In genomic region chr2:62306751-62307468, GRCh38 we compare ENCODE assay signal across 1 cellular context.
TF ChIP-seq lines count a peak whose summit lies in the region.

No MANE protein-coding gene starts in this region.

TF ChIP-seq in GM12878, 131 proteins besides CTCF, POLR2A, EP300 and RAD21 (continued from another document):
- TF ChIP-seq, protein P1, sequence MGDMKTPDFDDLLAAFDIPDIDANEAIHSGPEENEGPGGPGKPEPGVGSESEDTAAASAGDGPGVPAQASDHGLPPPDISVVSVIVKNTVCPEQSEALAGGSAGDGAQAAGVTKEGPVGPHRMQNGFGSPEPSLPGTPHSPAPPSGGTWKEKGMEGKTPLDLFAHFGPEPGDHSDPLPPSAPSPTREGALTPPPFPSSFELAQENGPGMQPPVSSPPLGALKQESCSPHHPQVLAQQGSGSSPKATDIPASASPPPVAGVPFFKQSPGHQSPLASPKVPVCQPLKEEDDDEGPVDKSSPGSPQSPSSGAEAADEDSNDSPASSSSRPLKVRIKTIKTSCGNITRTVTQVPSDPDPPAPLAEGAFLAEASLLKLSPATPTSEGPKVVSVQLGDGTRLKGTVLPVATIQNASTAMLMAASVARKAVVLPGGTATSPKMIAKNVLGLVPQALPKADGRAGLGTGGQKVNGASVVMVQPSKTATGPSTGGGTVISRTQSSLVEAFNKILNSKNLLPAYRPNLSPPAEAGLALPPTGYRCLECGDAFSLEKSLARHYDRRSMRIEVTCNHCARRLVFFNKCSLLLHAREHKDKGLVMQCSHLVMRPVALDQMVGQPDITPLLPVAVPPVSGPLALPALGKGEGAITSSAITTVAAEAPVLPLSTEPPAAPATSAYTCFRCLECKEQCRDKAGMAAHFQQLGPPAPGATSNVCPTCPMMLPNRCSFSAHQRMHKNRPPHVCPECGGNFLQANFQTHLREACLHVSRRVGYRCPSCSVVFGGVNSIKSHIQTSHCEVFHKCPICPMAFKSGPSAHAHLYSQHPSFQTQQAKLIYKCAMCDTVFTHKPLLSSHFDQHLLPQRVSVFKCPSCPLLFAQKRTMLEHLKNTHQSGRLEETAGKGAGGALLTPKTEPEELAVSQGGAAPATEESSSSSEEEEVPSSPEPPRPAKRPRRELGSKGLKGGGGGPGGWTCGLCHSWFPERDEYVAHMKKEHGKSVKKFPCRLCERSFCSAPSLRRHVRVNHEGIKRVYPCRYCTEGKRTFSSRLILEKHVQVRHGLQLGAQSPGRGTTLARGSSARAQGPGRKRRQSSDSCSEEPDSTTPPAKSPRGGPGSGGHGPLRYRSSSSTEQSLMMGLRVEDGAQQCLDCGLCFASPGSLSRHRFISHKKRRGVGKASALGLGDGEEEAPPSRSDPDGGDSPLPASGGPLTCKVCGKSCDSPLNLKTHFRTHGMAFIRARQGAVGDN (IDR thresholded peaks at IDR 0.05) = peak; percentile 93
- TF ChIP-seq POU2F2 (IDR thresholded peaks at IDR 0.05; ENCODE audit: borderline replicate concordance, low read depth, low read length) (peak; percentile 50; the same call in 1 of the 3 replicates), ETV6 (conservative IDR thresholded peaks at IDR 0.05 in 1 of 2, IDR thresholded peaks at IDR 0.05 in 1 of 2; ENCODE audit: borderline replicate concordance in 1 of 2, low read depth in 1 of 2) (peak in 1 of 2 experiments; percentile 30; a peak in 1 of 4 replicates), BHLHE40 (IDR thresholded peaks at IDR 0.05; ENCODE audit: borderline replicate concordance in 1 of 2, low read depth in 2 of 2, low read length in 1 of 2) (peak; percentile 63 to 77; a peak in 2 of 4 replicates), SREBF2 (IDR thresholded peaks at IDR 0.05; ENCODE audit: low read length) (no peak), TARDBP (IDR thresholded peaks at IDR 0.05; ENCODE audit: borderline replicate concordance) (no peak), BMI1 (IDR thresholded peaks at IDR 0.05; ENCODE audit: borderline replicate concordance) (peak; percentile 77; the same call in 1 of the 2 replicates), CHD2 (IDR thresholded peaks at IDR 0.05; ENCODE audit: borderline replicate concordance, low read depth, low read length) (peak; percentile 34; the same call in 1 of the 2 replicates), IKZF2 (IDR thresholded peaks at IDR 0.05) (peak; percentile 86 to 92), MXI1 (IDR thresholded peaks at IDR 0.05; ENCODE audit: low read depth, low read length) (no peak), RELA (IDR thresholded peaks at IDR 0.05; ENCODE audit: borderline replicate concordance, partially characterized antibody) (peak; percentile 89), SP1 (IDR thresholded peaks at IDR 0.05; ENCODE audit: low read depth, low read length) (peak; percentile 51), TCF12 (IDR thresholded peaks at IDR 0.05; ENCODE audit: low read depth, low read length) (peak; percentile 76; the same call in 1 of the 2 replicates), IKZF1 (conservative IDR thresholded peaks at IDR 0.05) (peak; percentile 90), RB1 (IDR thresholded peaks at IDR 0.05; ENCODE audit: borderline replicate concordance) (0 out of 2 replicates have a peak, but pooled peaks have one; percentile 25), EGR1 (IDR thresholded peaks at IDR 0.05; ENCODE audit: borderline replicate concordance in 1 of 2, low read depth in 2 of 2, low read length in 2 of 2) (no peak), POLR2AphosphoS5 (IDR thresholded peaks at IDR 0.05; ENCODE audit: low read length) (peak; percentile 70), RELB (IDR thresholded peaks at IDR 0.05; ENCODE audit: low read depth) (peak; percentile 95), IRF4 (IDR thresholded peaks at IDR 0.05; ENCODE audit: low read depth, low read length) (0 out of 2 replicates have a peak, but pooled peaks have one; percentile 27), SMAD1 (IDR thresholded peaks at IDR 0.05; ENCODE audit: low read depth, partially characterized antibody) (no peak), ATF7 (IDR thresholded peaks at IDR 0.05; ENCODE audit: low read depth) (peak; percentile 48; the same call in 1 of the 2 replicates), EED (IDR thresholded peaks at IDR 0.05; ENCODE audit: low read depth) (peak; percentile 57), ESRRA (IDR thresholded peaks at IDR 0.05; ENCODE audit: low read length) (no peak), BACH1 (IDR thresholded peaks at IDR 0.05; ENCODE audit: borderline replicate concordance) (peak; percentile 69; the same call in 1 of the 2 replicates), MTA2 (IDR thresholded peaks at IDR 0.05; ENCODE audit: low read depth) (peak; percentile 78), NFIC (IDR thresholded peaks at IDR 0.05; ENCODE audit: low read depth, low read length) (no peak), MTA3 (IDR thresholded peaks at IDR 0.05; ENCODE audit: borderline replicate concordance, low read length) (no peak), GATAD2B (conservative IDR thresholded peaks at IDR 0.05; ENCODE audit: low read depth) (peak; percentile 85), TCF3 (IDR thresholded peaks at IDR 0.05; ENCODE audit: borderline replicate concordance, insufficient read depth, low read depth, low read length) (peak; percentile 61; the same call in 1 of the 2 replicates), DPF2 (IDR thresholded peaks at IDR 0.05) (peak; percentile 69)
- TF ChIP-seq, protein P2, sequence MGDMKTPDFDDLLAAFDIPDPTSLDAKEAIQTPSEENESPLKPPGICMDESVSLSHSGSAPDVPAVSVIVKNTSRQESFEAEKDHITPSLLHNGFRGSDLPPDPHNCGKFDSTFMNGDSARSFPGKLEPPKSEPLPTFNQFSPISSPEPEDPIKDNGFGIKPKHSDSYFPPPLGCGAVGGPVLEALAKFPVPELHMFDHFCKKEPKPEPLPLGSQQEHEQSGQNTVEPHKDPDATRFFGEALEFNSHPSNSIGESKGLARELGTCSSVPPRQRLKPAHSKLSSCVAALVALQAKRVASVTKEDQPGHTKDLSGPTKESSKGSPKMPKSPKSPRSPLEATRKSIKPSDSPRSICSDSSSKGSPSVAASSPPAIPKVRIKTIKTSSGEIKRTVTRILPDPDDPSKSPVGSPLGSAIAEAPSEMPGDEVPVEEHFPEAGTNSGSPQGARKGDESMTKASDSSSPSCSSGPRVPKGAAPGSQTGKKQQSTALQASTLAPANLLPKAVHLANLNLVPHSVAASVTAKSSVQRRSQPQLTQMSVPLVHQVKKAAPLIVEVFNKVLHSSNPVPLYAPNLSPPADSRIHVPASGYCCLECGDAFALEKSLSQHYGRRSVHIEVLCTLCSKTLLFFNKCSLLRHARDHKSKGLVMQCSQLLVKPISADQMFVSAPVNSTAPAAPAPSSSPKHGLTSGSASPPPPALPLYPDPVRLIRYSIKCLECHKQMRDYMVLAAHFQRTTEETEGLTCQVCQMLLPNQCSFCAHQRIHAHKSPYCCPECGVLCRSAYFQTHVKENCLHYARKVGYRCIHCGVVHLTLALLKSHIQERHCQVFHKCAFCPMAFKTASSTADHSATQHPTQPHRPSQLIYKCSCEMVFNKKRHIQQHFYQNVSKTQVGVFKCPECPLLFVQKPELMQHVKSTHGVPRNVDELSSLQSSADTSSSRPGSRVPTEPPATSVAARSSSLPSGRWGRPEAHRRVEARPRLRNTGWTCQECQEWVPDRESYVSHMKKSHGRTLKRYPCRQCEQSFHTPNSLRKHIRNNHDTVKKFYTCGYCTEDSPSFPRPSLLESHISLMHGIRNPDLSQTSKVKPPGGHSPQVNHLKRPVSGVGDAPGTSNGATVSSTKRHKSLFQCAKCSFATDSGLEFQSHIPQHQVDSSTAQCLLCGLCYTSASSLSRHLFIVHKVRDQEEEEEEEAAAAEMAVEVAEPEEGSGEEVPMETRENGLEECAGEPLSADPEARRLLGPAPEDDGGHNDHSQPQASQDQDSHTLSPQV (IDR thresholded peaks at IDR 0.05) = peak; percentile 70; the same call in 1 of the 2 replicates
- TF ChIP-seq, protein P3, sequence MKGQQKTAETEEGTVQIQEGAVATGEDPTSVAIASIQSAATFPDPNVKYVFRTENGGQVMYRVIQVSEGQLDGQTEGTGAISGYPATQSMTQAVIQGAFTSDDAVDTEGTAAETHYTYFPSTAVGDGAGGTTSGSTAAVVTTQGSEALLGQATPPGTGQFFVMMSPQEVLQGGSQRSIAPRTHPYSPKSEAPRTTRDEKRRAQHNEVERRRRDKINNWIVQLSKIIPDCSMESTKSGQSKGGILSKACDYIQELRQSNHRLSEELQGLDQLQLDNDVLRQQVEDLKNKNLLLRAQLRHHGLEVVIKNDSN (IDR thresholded peaks at IDR 0.05; ENCODE audit: borderline replicate concordance, extremely low read length, insufficient read depth, low read depth, low read length) = no peak
- TF ChIP-seq, protein P4, sequence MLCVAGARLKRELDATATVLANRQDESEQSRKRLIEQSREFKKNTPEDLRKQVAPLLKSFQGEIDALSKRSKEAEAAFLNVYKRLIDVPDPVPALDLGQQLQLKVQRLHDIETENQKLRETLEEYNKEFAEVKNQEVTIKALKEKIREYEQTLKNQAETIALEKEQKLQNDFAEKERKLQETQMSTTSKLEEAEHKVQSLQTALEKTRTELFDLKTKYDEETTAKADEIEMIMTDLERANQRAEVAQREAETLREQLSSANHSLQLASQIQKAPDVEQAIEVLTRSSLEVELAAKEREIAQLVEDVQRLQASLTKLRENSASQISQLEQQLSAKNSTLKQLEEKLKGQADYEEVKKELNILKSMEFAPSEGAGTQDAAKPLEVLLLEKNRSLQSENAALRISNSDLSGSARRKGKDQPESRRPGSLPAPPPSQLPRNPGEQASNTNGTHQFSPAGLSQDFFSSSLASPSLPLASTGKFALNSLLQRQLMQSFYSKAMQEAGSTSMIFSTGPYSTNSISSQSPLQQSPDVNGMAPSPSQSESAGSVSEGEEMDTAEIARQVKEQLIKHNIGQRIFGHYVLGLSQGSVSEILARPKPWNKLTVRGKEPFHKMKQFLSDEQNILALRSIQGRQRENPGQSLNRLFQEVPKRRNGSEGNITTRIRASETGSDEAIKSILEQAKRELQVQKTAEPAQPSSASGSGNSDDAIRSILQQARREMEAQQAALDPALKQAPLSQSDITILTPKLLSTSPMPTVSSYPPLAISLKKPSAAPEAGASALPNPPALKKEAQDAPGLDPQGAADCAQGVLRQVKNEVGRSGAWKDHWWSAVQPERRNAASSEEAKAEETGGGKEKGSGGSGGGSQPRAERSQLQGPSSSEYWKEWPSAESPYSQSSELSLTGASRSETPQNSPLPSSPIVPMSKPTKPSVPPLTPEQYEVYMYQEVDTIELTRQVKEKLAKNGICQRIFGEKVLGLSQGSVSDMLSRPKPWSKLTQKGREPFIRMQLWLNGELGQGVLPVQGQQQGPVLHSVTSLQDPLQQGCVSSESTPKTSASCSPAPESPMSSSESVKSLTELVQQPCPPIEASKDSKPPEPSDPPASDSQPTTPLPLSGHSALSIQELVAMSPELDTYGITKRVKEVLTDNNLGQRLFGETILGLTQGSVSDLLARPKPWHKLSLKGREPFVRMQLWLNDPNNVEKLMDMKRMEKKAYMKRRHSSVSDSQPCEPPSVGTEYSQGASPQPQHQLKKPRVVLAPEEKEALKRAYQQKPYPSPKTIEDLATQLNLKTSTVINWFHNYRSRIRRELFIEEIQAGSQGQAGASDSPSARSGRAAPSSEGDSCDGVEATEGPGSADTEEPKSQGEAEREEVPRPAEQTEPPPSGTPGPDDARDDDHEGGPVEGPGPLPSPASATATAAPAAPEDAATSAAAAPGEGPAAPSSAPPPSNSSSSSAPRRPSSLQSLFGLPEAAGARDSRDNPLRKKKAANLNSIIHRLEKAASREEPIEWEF (IDR thresholded peaks at IDR 0.05; ENCODE audit: insufficient replicate concordance, low read depth, low read length) = peak; percentile 30
- TF ChIP-seq, protein P5, sequence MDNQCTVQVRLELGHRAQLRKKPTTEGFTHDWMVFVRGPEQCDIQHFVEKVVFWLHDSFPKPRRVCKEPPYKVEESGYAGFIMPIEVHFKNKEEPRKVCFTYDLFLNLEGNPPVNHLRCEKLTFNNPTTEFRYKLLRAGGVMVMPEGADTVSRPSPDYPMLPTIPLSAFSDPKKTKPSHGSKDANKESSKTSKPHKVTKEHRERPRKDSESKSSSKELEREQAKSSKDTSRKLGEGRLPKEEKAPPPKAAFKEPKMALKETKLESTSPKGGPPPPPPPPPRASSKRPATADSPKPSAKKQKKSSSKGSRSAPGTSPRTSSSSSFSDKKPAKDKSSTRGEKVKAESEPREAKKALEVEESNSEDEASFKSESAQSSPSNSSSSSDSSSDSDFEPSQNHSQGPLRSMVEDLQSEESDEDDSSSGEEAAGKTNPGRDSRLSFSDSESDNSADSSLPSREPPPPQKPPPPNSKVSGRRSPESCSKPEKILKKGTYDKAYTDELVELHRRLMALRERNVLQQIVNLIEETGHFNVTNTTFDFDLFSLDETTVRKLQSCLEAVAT (IDR thresholded peaks at IDR 0.05) = 0 out of 2 replicates have a peak, but pooled peaks have one; percentile 3
